In the genomic region with DNA sequence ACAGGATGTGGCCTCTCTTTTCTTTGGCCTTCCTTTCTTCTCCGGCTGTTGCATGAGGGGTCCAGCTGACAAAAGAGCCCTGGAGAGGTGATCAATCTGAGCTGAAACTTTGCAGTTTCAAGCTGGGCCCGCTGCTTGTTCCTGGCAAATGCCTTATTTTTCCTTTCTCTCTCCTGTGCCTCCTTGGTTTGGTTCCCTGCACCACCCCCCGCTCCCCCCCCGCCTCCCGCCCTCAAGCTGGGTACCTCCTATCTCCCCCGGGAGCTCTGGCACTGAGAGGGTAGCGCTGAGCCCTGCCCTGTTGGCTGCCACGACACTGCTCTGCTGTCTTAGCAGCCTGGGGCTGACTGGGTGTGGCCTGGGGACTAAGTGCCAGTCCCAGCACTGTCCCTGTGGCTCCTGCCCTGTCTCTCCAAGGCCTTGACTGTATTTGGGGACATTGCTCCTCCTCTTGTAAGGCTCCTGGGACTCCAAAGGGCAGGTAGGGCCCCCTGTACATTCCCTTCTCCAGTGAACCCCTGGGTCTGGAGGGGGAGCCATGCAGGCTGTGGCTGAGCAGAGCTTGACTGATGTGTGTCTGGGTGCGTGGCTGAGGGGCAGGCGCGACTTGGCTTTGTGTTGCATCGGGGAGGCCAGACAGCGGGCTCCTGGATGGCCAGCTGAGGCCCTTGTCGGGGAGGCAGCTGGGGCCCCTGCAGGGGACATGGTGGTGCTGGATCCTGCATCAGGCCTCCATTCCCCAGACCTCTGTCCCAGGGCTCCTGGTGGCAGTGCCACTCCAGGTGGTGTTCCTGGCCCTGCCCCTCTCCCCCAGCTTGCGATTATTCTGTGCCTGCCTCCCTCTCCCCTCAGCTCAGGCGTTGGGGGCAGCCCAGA, we compare ENCODE assay signal across 8 cellular contexts. TPM values are rescaled to one million over a fixed set of nuclear protein-coding genes. Genes with fewer than 3 reads are reported as not detected.
A peak's percentile ranks its signal among the peaks of the same experiment; 100 is the strongest.
DNase-seq lines count a peak whose midpoint lies in the region; TF ChIP-seq lines count a peak whose summit lies in the region.

No MANE protein-coding gene starts in this region.

- peak overlapping the region; percentile 92 for H3K27ac ChIP-seq in BLaER1
- peak overlapping the region; percentile 77; the same call in 1 of the 2 replicates for H3K27ac ChIP-seq in VCaP

- H3K36me3 ChIP-seq in BLaER1 = peaks cover 39% of the 10 kb centered on the region

- peak overlapping the region; percentile 44 for H3K27ac Mint-ChIP-seq in osteocyte (ENCODE audit: unreplicated experiment)

- peak; percentile 45 for DNase-seq in HK-2 (ENCODE audit: unreplicated experiment)
- no peak for DNase-seq in fibroblast of villous mesenchyme (ENCODE audit: low read depth)
- DNase-seq in osteocyte (ENCODE audit: extremely low spot score, unreplicated experiment) = no peak
- DNase-seq in AG08395 (ENCODE audit: low spot score) = no peak
- DNase-seq in SKM-1 treated with dmso at 0.1 percent for 144 hours (lab: John Stamatoyannopoulos, UW; ENCODE audit: unreplicated experiment) = no peak
- no peak for DNase-seq in NCI-H446 treated with DMSO at 0.1 percent for 48 hours (lab: John Stamatoyannopoulos, UW)

- no peaks in the 10 kb centered on the region for H3K27me3 Mint-ChIP-seq in osteocyte (ENCODE audit: unreplicated experiment)

- peaks cover 51% of the 10 kb centered on the region for H4K20me1 ChIP-seq in BLaER1

- H3K4me3 Mint-ChIP-seq in osteocyte (ENCODE audit: unreplicated experiment) = peak overlapping the region; percentile 83

- peaks cover 5% of the 10 kb centered on the region; the same call in 1 of the 2 replicates for H3K27me3 ChIP-seq in BLaER1

- peaks cover 12% of the 10 kb centered on the region for H3K36me3 Mint-ChIP-seq in osteocyte (ENCODE audit: unreplicated experiment)

- no peak for TF ChIP-seq CTCF in VCaP (conservative IDR thresholded peaks at IDR 0.05)
- TF ChIP-seq CTCF in fibroblast of villous mesenchyme (IDR thresholded peaks at IDR 0.05; ENCODE audit: insufficient read depth, low read depth, low read length) = no peak
- TF ChIP-seq CTCF in osteocyte (IDR thresholded peaks at IDR 0.05) = no peak

- H3K9me3 Mint-ChIP-seq in osteocyte (ENCODE audit: unreplicated experiment) = no peaks in the 10 kb centered on the region

- peaks cover 14% of the 10 kb centered on the region for H3K4me1 Mint-ChIP-seq in osteocyte (ENCODE audit: unreplicated experiment)

- H3K4me3 ChIP-seq in BLaER1 = peak overlapping the region; percentile 79
- H3K4me3 ChIP-seq in fibroblast of villous mesenchyme (ENCODE audit: low read depth, low read length) = peak overlapping the region; percentile 75

- peaks cover 16% of the 10 kb centered on the region for H3K4me1 ChIP-seq in BLaER1

- peak overlapping the region; percentile 87 for H3K4me2 ChIP-seq in BLaER1

- peak overlapping the region; percentile 87 for H3K9ac ChIP-seq in BLaER1

- H3K9me3 ChIP-seq in BLaER1 = 0 out of 2 replicates have a peak, but pooled peaks cover 16% of the 10 kb centered on the region

RNA-seq across cellular contexts. Expression of gene PLXNA3, which starts 1.1 kb away (rescaled TPM):
- 16.8 and 26.8 TPM in 2 replicates for total RNA-seq in fibroblast of villous mesenchyme
- 107 and 108 TPM in 2 replicates for total RNA-seq in osteocyte

RNA-seq across cellular contexts. Expression of gene FAM50A, which starts 15.3 kb away (rescaled TPM):
- 44.9 and 54.4 TPM in 2 replicates for total RNA-seq in fibroblast of villous mesenchyme
- 92.2 and 92.8 TPM in 2 replicates for total RNA-seq in osteocyte

RNA-seq across cellular contexts. Expression of gene LAGE3, which starts 19.9 kb away (rescaled TPM):
- total RNA-seq in fibroblast of villous mesenchyme (12.6 and 15.5 TPM in 2 replicates), osteocyte (15.6 and 19.6 TPM in 2 replicates)

RNA-seq across cellular contexts. Expression of gene GDI1, which starts 22.2 kb away (rescaled TPM):
- 81.8 and 106 TPM in 2 replicates for total RNA-seq in fibroblast of villous mesenchyme
- total RNA-seq in osteocyte = 135 and 152 TPM in 2 replicates

RNA-seq across cellular contexts. Expression of gene UBL4A, which starts 27.2 kb away (rescaled TPM):
- total RNA-seq in fibroblast of villous mesenchyme (31.9 and 32.0 TPM in 2 replicates), osteocyte (17.4 and 18.5 TPM in 2 replicates)
